1 cellular context compared by ENCODE assay signal in genomic region chr20:5488823-5489222, GRCh38.
TF ChIP-seq lines count a peak whose summit lies in the region.

No MANE protein-coding gene starts in this region.

TF ChIP-seq in K562, 482 proteins besides CTCF, POLR2A, EP300 and RAD21 (continued from another document and continues in another):
- TF ChIP-seq CTCFL (IDR thresholded peaks at IDR 0.05; ENCODE audit: borderline replicate concordance, insufficient read depth, low read depth, low read length, poor library complexity, severe bottlenecking), result no peak
- TF ChIP-seq GTF3C2 (IDR thresholded peaks at IDR 0.05; ENCODE audit: borderline replicate concordance, extremely low read depth, insufficient read length), result no peak
- no peak for TF ChIP-seq NUFIP1 (IDR thresholded peaks at IDR 0.05; ENCODE audit: partially characterized antibody)
- TF ChIP-seq FOXK2 (conservative IDR thresholded peaks at IDR 0.05 in 1 of 2, IDR thresholded peaks at IDR 0.05 in 1 of 2; ENCODE audit: low read depth in 2 of 2), result no peak
- no peak for TF ChIP-seq SUPT5H (IDR thresholded peaks at IDR 0.05)
- TF ChIP-seq POU5F1 (IDR thresholded peaks at IDR 0.05; ENCODE audit: borderline replicate concordance, low read depth, low read length, partially characterized antibody), result no peak
- no peak for TF ChIP-seq ZNF436 (CRISPR knock-in tag; IDR thresholded peaks at IDR 0.05)
- TF ChIP-seq SREBF1 (IDR thresholded peaks at IDR 0.05; ENCODE audit: borderline replicate concordance, low read depth, low read length), result no peak
- TF ChIP-seq ZNF23 (CRISPR knock-in tag; IDR thresholded peaks at IDR 0.05), result no peak
- TF ChIP-seq MLX (CRISPR knock-in tag; conservative IDR thresholded peaks at IDR 0.05), result no peak
- no peak for TF ChIP-seq ZBTB49 (CRISPR knock-in tag; IDR thresholded peaks at IDR 0.05; ENCODE audit: borderline replicate concordance)
- no peak for TF ChIP-seq E2F4 (CRISPR knock-in tag; IDR thresholded peaks at IDR 0.05; ENCODE audit: low read depth)
- TF ChIP-seq PML (IDR thresholded peaks at IDR 0.05; ENCODE audit: low read length), result peak; percentile 93
- TF ChIP-seq CBX2 (IDR thresholded peaks at IDR 0.05; ENCODE audit: insufficient read depth, low read length, poor library complexity, severe bottlenecking), result no peak
- no peak for TF ChIP-seq NEUROD1 (IDR thresholded peaks at IDR 0.05; ENCODE audit: borderline replicate concordance, low read depth, low read length, partially characterized antibody)
- TF ChIP-seq RCOR1 (IDR thresholded peaks at IDR 0.05; ENCODE audit: borderline replicate concordance in 1 of 2, low read depth in 2 of 2, low read length in 2 of 2), result 0 out of 4 replicates have a peak, but pooled peaks of 1 of the 2 experiments have one; percentile 39
- TF ChIP-seq ESRRB (CRISPR knock-in tag; IDR thresholded peaks at IDR 0.05; ENCODE audit: borderline replicate concordance), result no peak
- no peak for TF ChIP-seq SMARCB1 (IDR thresholded peaks at IDR 0.05; ENCODE audit: insufficient read length, low read depth)
- no peak for TF ChIP-seq CREB3 (tag; conservative IDR thresholded peaks at IDR 0.05; ENCODE audit: low read depth)
- no peak for TF ChIP-seq HNRNPUL1 (IDR thresholded peaks at IDR 0.05; ENCODE audit: low read length)
- no peak for TF ChIP-seq E2F3 (CRISPR knock-in tag; IDR thresholded peaks at IDR 0.05)
- no peak for TF ChIP-seq KDM5B (IDR thresholded peaks at IDR 0.05; ENCODE audit: insufficient replicate concordance, low read depth, low read length)
- TF ChIP-seq CBX1 (IDR thresholded peaks at IDR 0.05; ENCODE audit: low read depth), result no peak
- no peak for TF ChIP-seq RHOXF2B (CRISPR knock-in tag; conservative IDR thresholded peaks at IDR 0.05)
- TF ChIP-seq ZNF146 (CRISPR knock-in tag; IDR thresholded peaks at IDR 0.05; ENCODE audit: unreplicated experiment), result no peak
- TF ChIP-seq ZFPM2 (CRISPR knock-in tag; IDR thresholded peaks at IDR 0.05), result no peak
- no peak for TF ChIP-seq NFE2 (IDR thresholded peaks at IDR 0.05; ENCODE audit: low read depth)
- TF ChIP-seq CEBPZ (IDR thresholded peaks at IDR 0.05; ENCODE audit: borderline replicate concordance, low read depth, low read length), result no peak
- TF ChIP-seq TRIM24 (IDR thresholded peaks at IDR 0.05), result peak; percentile 65 to 77
- no peak for TF ChIP-seq USF1 (CRISPR knock-in tag; IDR thresholded peaks at IDR 0.05)
- no peak for TF ChIP-seq ZNF785 (CRISPR knock-in tag; IDR thresholded peaks at IDR 0.05)
- no peak for TF ChIP-seq CGGBP1 (CRISPR knock-in tag; IDR thresholded peaks at IDR 0.05)
- peak; percentile 40 for TF ChIP-seq CCNT2 (IDR thresholded peaks at IDR 0.05; ENCODE audit: borderline replicate concordance, extremely low read depth, insufficient read length, low read depth, low read length)
- no peak for TF ChIP-seq CREB3L1 (IDR thresholded peaks at IDR 0.05; ENCODE audit: borderline replicate concordance, low read depth)
- 0 out of 4 replicates have a peak, but pooled peaks of 1 of the 2 experiments have one; percentile 18 for TF ChIP-seq MAZ (CRISPR knock-in tag; conservative IDR thresholded peaks at IDR 0.05 in 1 of 2, IDR thresholded peaks at IDR 0.05 in 1 of 2)
- no peak for TF ChIP-seq SRF (CRISPR knock-in tag; IDR thresholded peaks at IDR 0.05)
- no peak for TF ChIP-seq NCOA2 (IDR thresholded peaks at IDR 0.05; ENCODE audit: partially characterized antibody in 2 of 2)
- TF ChIP-seq BMI1 (IDR thresholded peaks at IDR 0.05; ENCODE audit: low read length), result no peak
- peak; percentile 43; the same call in 1 of the 2 replicates for TF ChIP-seq SMARCA4 (IDR thresholded peaks at IDR 0.05)
- TF ChIP-seq EWSR1 (IDR thresholded peaks at IDR 0.05; ENCODE audit: borderline replicate concordance, low read depth, partially characterized antibody), result no peak
- TF ChIP-seq ZNF431 (CRISPR knock-in tag; IDR thresholded peaks at IDR 0.05), result no peak
- TF ChIP-seq HCFC1 (IDR thresholded peaks at IDR 0.05; ENCODE audit: low read depth, low read length), result no peak
